In the genomic region with DNA sequence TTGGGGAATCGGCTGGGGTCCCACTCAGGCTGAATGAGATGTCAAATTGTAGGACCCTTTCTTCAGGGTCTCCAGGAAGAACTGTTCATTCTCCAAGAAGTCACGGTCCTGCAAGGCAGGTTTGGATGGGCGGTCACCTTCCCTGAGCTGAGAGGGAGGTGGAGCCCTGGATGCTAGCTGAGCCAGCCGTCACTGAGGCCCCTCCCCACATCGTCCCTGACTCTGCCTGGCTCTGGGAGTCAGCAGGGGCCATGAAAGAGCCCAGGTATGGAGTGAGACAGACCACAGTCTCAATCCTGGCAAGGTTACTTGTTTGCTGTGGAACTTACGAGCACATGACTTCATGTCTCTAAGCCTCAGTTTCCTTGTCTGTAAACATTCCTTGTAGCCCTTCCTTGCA, we compare ENCODE assay signal across 1 cellular context.
TF ChIP-seq lines count a peak whose summit lies in the region.

No MANE protein-coding gene starts in this region.

TF ChIP-seq in HepG2, 621 proteins besides CTCF, POLR2A, EP300 and RAD21:
- TF ChIP-seq REL (CRISPR knock-in tag; conservative IDR thresholded peaks at IDR 0.05) = no peak
TF ChIP-seq in HepG2: peak in this region for 0.
